In the genomic region with DNA sequence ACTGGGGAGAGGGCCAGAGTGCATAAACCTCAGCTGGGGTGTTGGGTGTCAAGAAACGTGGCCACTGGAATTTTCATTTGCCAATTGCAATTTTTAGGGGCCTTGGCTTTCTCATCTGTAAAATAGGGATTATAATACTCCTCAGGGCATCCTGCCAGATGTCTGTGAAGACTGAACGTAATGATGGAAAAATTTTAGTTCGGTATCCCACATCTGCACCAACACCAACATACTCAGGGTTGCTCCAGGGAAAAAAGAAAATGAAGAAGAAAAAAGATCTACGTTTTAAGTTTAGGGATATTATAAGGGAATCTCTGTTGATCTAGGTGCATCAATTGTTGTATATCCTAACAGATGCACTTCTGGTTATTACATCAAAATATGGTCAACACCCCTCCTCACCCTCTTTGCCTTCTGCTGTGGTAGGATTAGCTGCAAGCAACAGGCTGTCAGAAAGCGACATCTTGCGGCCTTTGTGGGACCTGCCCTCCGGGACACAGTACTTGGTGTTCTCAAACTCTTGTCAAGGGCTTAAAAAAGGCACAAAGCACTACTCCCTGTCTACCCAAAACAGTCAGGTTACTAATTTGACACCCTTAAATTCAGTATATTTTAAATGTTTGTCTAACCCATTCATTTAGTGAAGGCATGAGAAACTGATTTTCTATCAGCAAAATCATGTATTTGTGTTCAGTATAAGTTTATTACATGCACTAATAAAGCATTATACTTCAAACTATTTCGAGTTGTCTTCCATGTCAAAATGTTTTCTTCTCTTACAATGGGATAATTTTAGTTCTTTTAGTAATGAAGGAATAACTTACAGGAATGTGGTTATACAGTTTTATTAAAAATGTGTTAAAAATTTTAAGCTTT, we compare ENCODE assay signal across 8 cellular contexts.
DNase-seq lines count a peak whose midpoint lies in the region; ATAC-seq and TF ChIP-seq lines count a peak whose summit lies in the region.

No MANE protein-coding gene starts in this region.

- peak; percentile 95 for TF ChIP-seq CTCF in GM13976 (IDR thresholded peaks at IDR 0.05; ENCODE audit: borderline replicate concordance, control extremely low read depth, extremely low read depth, insufficient read depth, missing control alignments)

- ATAC-seq in HG03103 (IDR thresholded peaks at IDR 0.05; ENCODE audit: low read depth, unreplicated experiment), result peak; percentile 58
- ATAC-seq in HG02884 (IDR thresholded peaks at IDR 0.05; ENCODE audit: unreplicated experiment), result no peak

- peak; percentile 74 for DNase-seq in GM13976 (ENCODE audit: low spot score)
- DNase-seq in NCI-H2227 treated with DMSO at 0.1 percent for 48 hours (lab: John Stamatoyannopoulos, UW), result peak; percentile 38
- DNase-seq in activated CD4-positive, CD25-positive, alpha-beta regulatory T cell treated with anti-CD3 and anti-CD28 coated beads, Interleukin-2, amount 50 U/mL, for 16 hours (ENCODE audit: low read depth, low spot score), result peak; percentile 64
- peak; percentile 72 for DNase-seq in central memory CD4-positive, alpha-beta T cell
- DNase-seq in kidney tubule cell (ENCODE audit: low spot score), result peak; percentile 76
- DNase-seq in stimulated activated CD4-positive, alpha-beta T cell treated with anti-CD3 and anti-CD28 coated beads, Interleukin-2, amount 100 ng/mL, for 4 hours (ENCODE audit: low read depth), result peak; percentile 74

- in situ Hi-C loops in GM13976 (cut with MboI; ENCODE audit: low sequenced_read_pairs, unreplicated experiment), result no loop called here
